18 cellular contexts compared by ENCODE assay signal in the genomic region with DNA sequence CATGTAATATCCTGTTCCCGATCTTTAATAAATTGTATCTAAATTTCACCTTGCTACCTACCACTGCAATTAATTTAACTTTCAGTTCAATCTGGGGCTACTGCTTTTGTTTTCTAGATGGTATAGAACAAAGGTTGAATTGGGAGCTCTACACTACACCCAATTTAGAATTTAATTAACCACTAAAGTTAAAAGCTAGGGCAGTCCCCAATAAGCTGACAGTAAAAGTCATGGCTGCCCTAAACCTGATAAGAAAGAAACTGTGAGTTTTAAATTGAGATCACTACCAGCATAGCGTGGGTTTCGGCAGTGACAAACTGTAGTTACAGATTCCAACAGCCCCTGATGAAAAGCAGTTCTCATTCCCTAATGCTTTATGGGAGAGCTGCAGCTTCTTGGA.
A peak's percentile ranks its signal among the peaks of the same experiment; 100 is the strongest.
DNase-seq lines count a peak whose midpoint lies in the region; ATAC-seq and TF ChIP-seq lines count a peak whose summit lies in the region.
"Had no signal": no experiment of that assay in that cellular context is flagged by ENCODE, and none has a peak within 500 bp of the region (broad histone marks: within the 10 kb centered on the region; RNA-seq: fewer than 3 reads in every experiment).

No MANE protein-coding gene starts in this region.

- WGBS in hepatocyte (ENCODE audit: low lambda C conversion rate, missing lambda C conversion rate), result 66% methylated on average over 3 of the region's 3 CpGs
- 37% methylated on average over 3 of the region's 3 CpGs for WGBS in smooth muscle cell (ENCODE audit: low lambda C conversion rate)

- H3K27ac ChIP-seq in cardiac muscle cell (peak overlapping the region; percentile 77), hepatocyte (no peak overlapping the region), smooth muscle cell (ENCODE audit: low read depth) (peak overlapping the region; percentile 32)
- H3K27ac ChIP-seq: 22Rv1, A549, C4-2B had no signal

- no peaks in the 10 kb centered on the region for H3K36me3 Mint-ChIP-seq in nephron (ENCODE audit: low read depth)
- H3K36me3 Mint-ChIP-seq in stimulated activated memory B cell treated with anti-CD40 and anti-IgM and Interleukin-4, amounts not matched to agents 10 μg/mL and 1 μg/mL and 100 μg/mL, for 72 hours, result no peaks in the 10 kb centered on the region

- H3K27me3 Mint-ChIP-seq in nephron (ENCODE audit: low read depth), result no peaks in the 10 kb centered on the region
- no peaks in the 10 kb centered on the region for H3K27me3 Mint-ChIP-seq in stimulated activated memory B cell treated with anti-CD40 and anti-IgM and Interleukin-4, amounts not matched to agents 10 μg/mL and 1 μg/mL and 100 μg/mL, for 72 hours
- H3K27me3 Mint-ChIP-seq: CD4-positive, alpha-beta T cell had no signal

- no peaks in the 10 kb centered on the region for H3K9me2 ChIP-seq in hepatocyte (replicated peaks; ENCODE audit: insufficient read depth)

- peaks cover 4% of the 10 kb centered on the region for H3F3A ChIP-seq in smooth muscle cell (ENCODE audit: low read depth)

- no peaks in the 10 kb centered on the region for H3K79me2 ChIP-seq in hepatocyte
- no peaks in the 10 kb centered on the region for H3K79me2 ChIP-seq in smooth muscle cell (ENCODE audit: low read depth)

- peaks cover 22% of the 10 kb centered on the region for H3K4me1 Mint-ChIP-seq in nephron
- H3K4me1 Mint-ChIP-seq in stimulated activated memory B cell treated with anti-CD40 and anti-IgM and Interleukin-4, amounts not matched to agents 10 μg/mL and 1 μg/mL and 100 μg/mL, for 72 hours, result no peaks in the 10 kb centered on the region

- H3K9me3 ChIP-seq in cardiac muscle cell (ENCODE audit: low read depth) (no peaks in the 10 kb centered on the region), hepatocyte (ENCODE audit: low read depth) (no peaks in the 10 kb centered on the region), smooth muscle cell (replicated peaks; ENCODE audit: low read depth) (no peaks in the 10 kb centered on the region)
- H3K9me3 ChIP-seq: A549, Caco-2 had no signal

- peak overlapping the region in 2 of 3 experiments; percentile 3 to 68 for H3K27ac Mint-ChIP-seq in nephron
- no peak overlapping the region for H3K27ac Mint-ChIP-seq in stimulated activated memory B cell treated with anti-CD40 and anti-IgM and Interleukin-4, amounts not matched to agents 10 μg/mL and 1 μg/mL and 100 μg/mL, for 72 hours
- H3K27ac Mint-ChIP-seq: CD4-positive, alpha-beta T cell; HFFc6 had no signal

- TF ChIP-seq CTCF in cardiac muscle cell (IDR thresholded peaks at IDR 0.05; ENCODE audit: low read depth, low read length) (no peak), hepatocyte (IDR thresholded peaks at IDR 0.05; ENCODE audit: poor library complexity) (no peak), nephron (IDR thresholded peaks at IDR 0.05; ENCODE audit: unreplicated experiment in 3 of 3) (no peak), smooth muscle cell (IDR thresholded peaks at IDR 0.05; ENCODE audit: borderline replicate concordance, insufficient read depth, poor library complexity, severe bottlenecking) (no peak)

- no peaks in the 10 kb centered on the region for H3K9me3 Mint-ChIP-seq in nephron
- H3K9me3 Mint-ChIP-seq in stimulated activated memory B cell treated with anti-CD40 and anti-IgM and Interleukin-4, amounts not matched to agents 10 μg/mL and 1 μg/mL and 100 μg/mL, for 72 hours, result no peaks in the 10 kb centered on the region

- H3K9ac ChIP-seq in smooth muscle cell (ENCODE audit: low read depth), result no peak overlapping the region

- intact Hi-C loops in left cardiac atrium (cut with DNase I), result no loop called here

- H2AFZ ChIP-seq in hepatocyte (peak overlapping the region; percentile 37), smooth muscle cell (ENCODE audit: low read depth) (peak overlapping the region; percentile 43)

- no peaks in the 10 kb centered on the region for H3K27me3 ChIP-seq in cardiac muscle cell
- H3K27me3 ChIP-seq in hepatocyte, result no peaks in the 10 kb centered on the region
- H3K27me3 ChIP-seq in smooth muscle cell (ENCODE audit: low read depth), result no peaks in the 10 kb centered on the region

- DNase-seq in cardiac muscle cell (ENCODE audit: low read depth in 1 of 2, low spot score in 1 of 2) (peak in 1 of 2 donors; percentile 44), left cardiac atrium (no peak), hepatocyte (ENCODE audit: low spot score) (no peak), smooth muscle cell (lab: John Stamatoyannopoulos, UW; ENCODE audit: unreplicated experiment) (no peak), GOT3 (lab: John Stamatoyannopoulos, UW) (no peak), NCI-H2171 (lab: John Stamatoyannopoulos, UW) (no peak)
- DNase-seq: AML-193; Caco-2; CD4-positive, alpha-beta T cell; H7; HFFc6; IMR-90 had no signal

- H3K4me1 ChIP-seq in cardiac muscle cell (ENCODE audit: low read depth) (peaks cover 5% of the 10 kb centered on the region), hepatocyte (ENCODE audit: insufficient read depth) (no peaks in the 10 kb centered on the region), smooth muscle cell (ENCODE audit: low read depth) (peaks cover 5% of the 10 kb centered on the region)
- H3K4me1 ChIP-seq: A549, Caco-2 had no signal

- H3K4me2 ChIP-seq in hepatocyte (peak overlapping the region; percentile 43), smooth muscle cell (peak overlapping the region; percentile 79)
- H3K4me2 ChIP-seq: A549 had no signal

- H3K4me3 ChIP-seq in cardiac muscle cell (no peak overlapping the region), hepatocyte (no peak overlapping the region), smooth muscle cell (peak overlapping the region; percentile 22)
- H3K4me3 ChIP-seq: A549 had no signal

- H3K4me3 Mint-ChIP-seq in nephron, result no peak overlapping the region
- H3K4me3 Mint-ChIP-seq in stimulated activated memory B cell treated with anti-CD40 and anti-IgM and Interleukin-4, amounts not matched to agents 10 μg/mL and 1 μg/mL and 100 μg/mL, for 72 hours, result no peak overlapping the region
- H3K4me3 Mint-ChIP-seq: CD4-positive, alpha-beta T cell; HFFc6 had no signal

- H3K36me3 ChIP-seq in cardiac muscle cell, result no peaks in the 10 kb centered on the region
- H3K36me3 ChIP-seq in hepatocyte (replicated peaks; ENCODE audit: insufficient read depth, low read depth), result no peaks in the 10 kb centered on the region
- H3K36me3 ChIP-seq in smooth muscle cell (ENCODE audit: low read depth), result no peaks in the 10 kb centered on the region

- no peak for ATAC-seq in left cardiac atrium
- no peak for ATAC-seq in stimulated activated memory B cell treated with anti-CD40 and anti-IgM and Interleukin-4, amounts not matched to agents 10 μg/mL and 1 μg/mL and 100 μg/mL, for 72 hours
- ATAC-seq: A549, HCT116 had no signal

- H4K20me1 ChIP-seq in hepatocyte (ENCODE audit: insufficient read depth, poor library complexity, severe bottlenecking) (no peaks in the 10 kb centered on the region), smooth muscle cell (ENCODE audit: low read depth) (no peaks in the 10 kb centered on the region)
